ENCODE assay signal across 10 cellular contexts in the genomic region with DNA sequence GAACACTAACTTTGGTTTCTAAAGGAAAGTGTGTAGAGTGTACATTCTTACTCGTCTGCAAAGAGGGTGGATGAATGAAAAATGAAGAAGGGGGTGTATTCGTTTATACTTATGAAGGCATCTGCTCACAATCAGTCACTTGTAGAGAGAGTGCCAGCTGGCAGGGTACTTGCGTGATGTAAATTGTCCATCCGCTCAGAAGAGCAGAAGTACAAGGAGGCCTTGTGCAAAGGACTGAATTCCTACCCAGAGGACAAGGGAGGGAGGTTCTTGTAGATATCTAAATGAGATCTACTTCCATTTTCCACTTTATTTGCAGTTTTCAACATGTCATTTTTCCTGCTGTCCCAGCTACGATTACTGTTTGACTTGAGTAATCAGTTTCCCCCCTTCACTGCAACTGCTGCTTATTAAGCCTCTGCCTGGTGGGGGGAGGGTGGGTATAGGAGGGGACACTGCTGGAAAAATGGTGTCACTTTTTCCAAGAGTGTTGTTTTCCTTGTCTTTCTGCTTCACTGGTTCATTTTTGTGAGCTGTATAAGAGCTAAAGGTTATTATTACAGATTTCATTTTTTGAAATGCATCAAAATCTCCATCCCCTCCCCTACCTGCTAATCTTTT.
A peak's percentile ranks its signal among the peaks of the same experiment; 100 is the strongest.
DNase-seq lines count a peak whose midpoint lies in the region; ATAC-seq, FAIRE-seq and TF ChIP-seq lines count a peak whose summit lies in the region.
"Had no signal": no experiment of that assay in that cellular context is flagged by ENCODE, and none has a peak within 500 bp of the region (broad histone marks: within the 10 kb centered on the region; RNA-seq: fewer than 3 reads in every experiment).

No MANE protein-coding gene starts in this region.

- TF ChIP-seq CTCF in HEK293 (tag by site-specific recombination; IDR thresholded peaks at IDR 0.05), result no peak
- no peak for TF ChIP-seq CTCF in smooth muscle cell (IDR thresholded peaks at IDR 0.05; ENCODE audit: borderline replicate concordance, insufficient read depth, poor library complexity, severe bottlenecking)

- peak; percentile 39 for DNase-seq in adipocyte (ENCODE audit: low read depth)
- DNase-seq in left colon, result peak; percentile 23 to 72
- DNase-seq in smooth muscle cell (lab: John Stamatoyannopoulos, UW; ENCODE audit: unreplicated experiment), result no peak
- DNase-seq in activated CD4-positive, alpha-beta T cell treated with anti-CD3 and anti-CD28 coated beads, Interleukin-2, amount 50 U/mL, for 4 hours, result no peak
- no peak for DNase-seq in GM19239 (ENCODE audit: insufficient read length, low spot score)
- DNase-seq: activated T-cell treated with anti-CD3 and anti-CD28 coated beads, Interleukin-2, amount 50 U/mL, for 24 hours; cortex of kidney had no signal

- H3K4me3 ChIP-seq in HEK293 (ENCODE audit: low read depth, low read length) (no peak overlapping the region), adipocyte (ENCODE audit: low read length) (peak overlapping the region; percentile 4), smooth muscle cell (no peak overlapping the region)

- peak overlapping the region; percentile 63 for H3K4me2 ChIP-seq in smooth muscle cell

- H3K79me2 ChIP-seq in smooth muscle cell (ENCODE audit: low read depth), result peaks cover 77% of the 10 kb centered on the region

- no peak overlapping the region for H3K27ac ChIP-seq in HEK293 (ENCODE audit: extremely low read depth, low read depth, low read length)
- H3K27ac ChIP-seq in smooth muscle cell (ENCODE audit: low read depth), result peak overlapping the region; percentile 64

- POLR2A ChIA-PET in HEK293 (lab: Yijun Ruan, JAX), result no interaction called here

- CTCF ChIA-PET in HEK293 (lab: Yijun Ruan, JAX), result interaction anchor here (1.0 kb wide), 1 partner anchor 25 kb away, joined by 3 read pairs; no protein-coding TSS in a partner anchor

- no peak for FAIRE-seq in GM19239 (lab: Jason Lieb, UNC)

- H3K27me3 ChIP-seq in adipocyte (replicated peaks; ENCODE audit: control insufficient read depth, insufficient read depth, low read length) (no peaks in the 10 kb centered on the region), smooth muscle cell (ENCODE audit: low read depth) (no peaks in the 10 kb centered on the region)

- H3F3A ChIP-seq in smooth muscle cell (ENCODE audit: low read depth), result peaks cover 25% of the 10 kb centered on the region

- intact Hi-C loops in left colon (cut with DNase I, micrococcal nuclease), result no loop called here

- WGBS in smooth muscle cell (ENCODE audit: low lambda C conversion rate), result 32% methylated on average over 5 of the region's 5 CpGs

- ATAC-seq in left colon, result no peak
- ATAC-seq in HG02759 (IDR thresholded peaks at IDR 0.05; ENCODE audit: unreplicated experiment), result no peak
- ATAC-seq in HG03139 (IDR thresholded peaks at IDR 0.05; ENCODE audit: unreplicated experiment), result no peak

- H3K9me3 ChIP-seq in HEK293 (ENCODE audit: control insufficient read depth, insufficient read depth, low read depth, low read length) (no peaks in the 10 kb centered on the region), adipocyte (ENCODE audit: control insufficient read depth, low read length) (no peaks in the 10 kb centered on the region), smooth muscle cell (replicated peaks; ENCODE audit: low read depth) (no peaks in the 10 kb centered on the region)

- no peak overlapping the region for H2AFZ ChIP-seq in smooth muscle cell (ENCODE audit: low read depth)

- H3K4me1 ChIP-seq in HEK293 (ENCODE audit: control insufficient read depth, insufficient read depth, low read length) (peaks cover 25% of the 10 kb centered on the region), adipocyte (ENCODE audit: control insufficient read depth, insufficient read depth, low read length) (peaks cover 89% of the 10 kb centered on the region), smooth muscle cell (ENCODE audit: low read depth) (peaks cover 38% of the 10 kb centered on the region)

- H3K9ac ChIP-seq in adipocyte (ENCODE audit: low read length) (peak overlapping the region; percentile 32), smooth muscle cell (ENCODE audit: low read depth) (no peak overlapping the region)

- H3K36me3 ChIP-seq in HEK293 (ENCODE audit: control insufficient read depth in 2 of 2, insufficient read depth in 1 of 2, low read length in 2 of 2), result no peaks in the 10 kb centered on the region
- H3K36me3 ChIP-seq in adipocyte (ENCODE audit: control insufficient read depth, insufficient read depth, low read length, severe bottlenecking), result peaks cover 21% of the 10 kb centered on the region
- no peaks in the 10 kb centered on the region for H3K36me3 ChIP-seq in smooth muscle cell (ENCODE audit: low read depth)

- peaks cover 46% of the 10 kb centered on the region for H4K20me1 ChIP-seq in smooth muscle cell (ENCODE audit: low read depth)

TF ChIP-seq in HEK293, 187 proteins besides CTCF, POLR2A, EP300 and RAD21:
- TF ChIP-seq, protein P1, sequence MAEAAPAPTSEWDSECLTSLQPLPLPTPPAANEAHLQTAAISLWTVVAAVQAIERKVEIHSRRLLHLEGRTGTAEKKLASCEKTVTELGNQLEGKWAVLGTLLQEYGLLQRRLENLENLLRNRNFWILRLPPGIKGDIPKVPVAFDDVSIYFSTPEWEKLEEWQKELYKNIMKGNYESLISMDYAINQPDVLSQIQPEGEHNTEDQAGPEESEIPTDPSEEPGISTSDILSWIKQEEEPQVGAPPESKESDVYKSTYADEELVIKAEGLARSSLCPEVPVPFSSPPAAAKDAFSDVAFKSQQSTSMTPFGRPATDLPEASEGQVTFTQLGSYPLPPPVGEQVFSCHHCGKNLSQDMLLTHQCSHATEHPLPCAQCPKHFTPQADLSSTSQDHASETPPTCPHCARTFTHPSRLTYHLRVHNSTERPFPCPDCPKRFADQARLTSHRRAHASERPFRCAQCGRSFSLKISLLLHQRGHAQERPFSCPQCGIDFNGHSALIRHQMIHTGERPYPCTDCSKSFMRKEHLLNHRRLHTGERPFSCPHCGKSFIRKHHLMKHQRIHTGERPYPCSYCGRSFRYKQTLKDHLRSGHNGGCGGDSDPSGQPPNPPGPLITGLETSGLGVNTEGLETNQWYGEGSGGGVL (tag by site-specific recombination; IDR thresholded peaks at IDR 0.05), result peak; percentile 68
- TF ChIP-seq ZNF561 (tag by site-specific recombination; IDR thresholded peaks at IDR 0.05; ENCODE audit: borderline replicate concordance), result 0 out of 2 replicates have a peak, but pooled peaks have one; percentile 29
- no peak for TF ChIP-seq ZNF121 (tag by site-specific recombination; IDR thresholded peaks at IDR 0.05)
- 0 out of 2 replicates have a peak, but pooled peaks have one; percentile 18 for TF ChIP-seq ZNF366 (tag by site-specific recombination; conservative IDR thresholded peaks at IDR 0.05)

Comparison
In these comparisons a context has a peak if more than half of its experiments do, and no peak if none do; other contexts are left out.
1. DNase-seq: peak in adipocyte (single experiment) and left colon (2 of 2); none in smooth muscle cell (single experiment), activated CD4-positive, alpha-beta T cell treated with anti-CD3 and anti-CD28 coated beads, Interleukin-2, amount 50 U/mL, for 4 hours (0 of 2) and GM19239 (single experiment).